Comparison of ENCODE assay signal across 24 cellular contexts in genomic region chr15:69038508-69038907, GRCh38. TPM values are rescaled to one million over a fixed set of nuclear protein-coding genes. Genes with fewer than 3 reads are reported as not detected.
"Had no signal": no experiment of that assay in that cellular context is flagged by ENCODE, and none has a peak within 500 bp of the region (broad histone marks: within the 10 kb centered on the region; RNA-seq: fewer than 3 reads in every experiment).

No MANE protein-coding gene starts in this region.

- H3K27me3 ChIP-seq: MG63 had no signal

- DNase-seq: IMR-90, Karpas-422, KG1, MG63, NCI-H1092, NCI-H1105 treated with DMSO at 0.1 percent for 48 hours, NCI-H1417 treated with DMSO at 0.1 percent for 48 hours, NCI-H146, NCI-H1694 treated with DMSO at 0.1 percent for 48 hours, NCI-H1930, NCI-H2081, NCI-H2171, NCI-H226, NCI-H446, NCI-H510A, NCI-H524 treated with DMSO at 0.1 percent for 48 hours, NCI-H69, NCI-H774, PC-3, SIG-M5 had no signal

- H3K9me3 ChIP-seq: MG63, SJSA1 had no signal

- H3K27ac ChIP-seq: RWPE1, SJSA1, SK-N-MC had no signal

- H3K4me3 ChIP-seq: MG63, SJSA1, SK-N-MC had no signal

- H3K36me3 ChIP-seq: MG63, SJSA1 had no signal

RNA-seq across cellular contexts. Expression of gene NOX5, which starts 24.0 kb away (rescaled TPM):
- total RNA-seq: HepG2, IMR-90, SJSA1 had no signal
- polyA plus RNA-seq: HepG2 had no signal
